In the genomic region with DNA sequence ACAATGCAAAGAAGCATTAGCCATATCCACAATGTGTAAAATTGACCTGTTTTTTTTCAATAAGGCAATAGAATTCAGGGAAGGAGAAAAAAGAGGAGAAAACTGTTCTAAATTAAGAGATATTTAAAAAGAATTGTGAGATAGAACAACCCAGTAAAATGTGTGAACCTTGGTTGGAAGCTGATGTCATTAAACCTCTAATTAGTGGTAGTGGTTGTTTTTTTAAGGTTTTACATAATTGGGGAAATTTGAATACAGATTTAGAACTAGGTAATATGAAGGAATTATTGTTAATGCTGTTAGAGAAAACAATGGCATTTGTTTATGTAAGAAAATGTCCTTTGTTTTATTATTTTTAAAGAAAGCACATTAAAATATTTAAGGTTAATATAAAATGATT, we compare ENCODE assay signal across 18 cellular contexts. TPM values are rescaled to one million over a fixed set of nuclear protein-coding genes. Genes with fewer than 3 reads are reported as not detected.
DNase-seq lines count a peak whose midpoint lies in the region; ATAC-seq and TF ChIP-seq lines count a peak whose summit lies in the region.
"Had no signal": no experiment of that assay in that cellular context is flagged by ENCODE, and none has a peak within 500 bp of the region (broad histone marks: within the 10 kb centered on the region; RNA-seq: fewer than 3 reads in every experiment).

No MANE protein-coding gene starts in this region.

- TF ChIP-seq CTCF in tibial artery (IDR thresholded peaks at IDR 0.05) = no peak
- TF ChIP-seq CTCF in mucosa of descending colon (IDR thresholded peaks at IDR 0.05) = no peak

- intact Hi-C loops in tibial artery (cut with DNase I; ENCODE audit: low total_unique reads) (no loop called here), mucosa of descending colon (cut with DNase I, micrococcal nuclease) (no loop called here)

- ATAC-seq in activated naive CD8-positive, alpha-beta T cell treated with anti-CD3 and anti-CD28 coated beads, Interleukin-2, amount 50 U/mL, for 24 hours = no peak
- no peak for ATAC-seq in activated T-helper 17 cell treated with anti-CD3 and anti-CD28 coated beads, Interleukin-2, amount 50 U/mL, for 72 hours (replicated peaks)
- ATAC-seq in mucosa of descending colon (no peak), HG03439 (IDR thresholded peaks at IDR 0.05; ENCODE audit: unreplicated experiment) (no peak)
- ATAC-seq: HCT116 had no signal

- no peaks in the 10 kb centered on the region for H3K9me3 Mint-ChIP-seq in activated naive CD8-positive, alpha-beta T cell (ENCODE audit: low read depth)
- H3K9me3 Mint-ChIP-seq in activated naive CD8-positive, alpha-beta T cell treated with anti-CD3 and anti-CD28 coated beads, Interleukin-2, amount 50 U/mL, for 24 hours = no peaks in the 10 kb centered on the region
- H3K9me3 Mint-ChIP-seq in CD8-positive, alpha-beta memory T cell = no peaks in the 10 kb centered on the region
- no peaks in the 10 kb centered on the region for H3K9me3 Mint-ChIP-seq in activated T-helper 17 cell treated with anti-CD3 and anti-CD28 coated beads, Interleukin-2, amount 50 U/mL, for 72 hours
- peaks cover 0 to 2% (median 0%) of the 10 kb centered on the region in 6 donors for H3K9me3 Mint-ChIP-seq in immature natural killer cell
- H3K9me3 Mint-ChIP-seq: CD14-positive monocyte; CD8-positive, alpha-beta T cell; HFFc6 had no signal

- H3K27me3 Mint-ChIP-seq in activated naive CD8-positive, alpha-beta T cell = no peaks in the 10 kb centered on the region
- H3K27me3 Mint-ChIP-seq in activated naive CD8-positive, alpha-beta T cell treated with anti-CD3 and anti-CD28 coated beads, Interleukin-2, amount 50 U/mL, for 24 hours = no peaks in the 10 kb centered on the region
- peaks cover 0 to 4% of the 10 kb centered on the region in 2 donors for H3K27me3 Mint-ChIP-seq in CD8-positive, alpha-beta memory T cell
- H3K27me3 Mint-ChIP-seq in activated T-helper 17 cell treated with anti-CD3 and anti-CD28 coated beads, Interleukin-2, amount 50 U/mL, for 72 hours = no peaks in the 10 kb centered on the region
- peaks cover 0 to 2% (median 0%) of the 10 kb centered on the region in 3 donors for H3K27me3 Mint-ChIP-seq in immature natural killer cell (ENCODE audit: low read depth in 3 of 3)

- no peak overlapping the region for H3K27ac ChIP-seq in CD8-positive, alpha-beta memory T cell (ENCODE audit: low read depth, low read length)
- no peak overlapping the region for H3K27ac ChIP-seq in tibial artery
- H3K27ac ChIP-seq: BLaER1 had no signal

- H3K27me3 ChIP-seq in CD8-positive, alpha-beta memory T cell (ENCODE audit: insufficient read depth, low read length, poor library complexity, severe bottlenecking) = no peaks in the 10 kb centered on the region
- no peaks in the 10 kb centered on the region for H3K27me3 ChIP-seq in tibial artery
- H3K27me3 ChIP-seq: BLaER1 had no signal

- peaks cover 22% of the 10 kb centered on the region for H3K4me1 Mint-ChIP-seq in activated naive CD8-positive, alpha-beta T cell (ENCODE audit: low read depth)
- peaks cover 13% of the 10 kb centered on the region for H3K4me1 Mint-ChIP-seq in activated naive CD8-positive, alpha-beta T cell treated with anti-CD3 and anti-CD28 coated beads, Interleukin-2, amount 50 U/mL, for 24 hours
- peaks cover 17 to 28% (median 27%) of the 10 kb centered on the region in 3 donors for H3K4me1 Mint-ChIP-seq in CD8-positive, alpha-beta memory T cell
- H3K4me1 Mint-ChIP-seq in activated T-helper 17 cell treated with anti-CD3 and anti-CD28 coated beads, Interleukin-2, amount 50 U/mL, for 72 hours = peaks cover 5% of the 10 kb centered on the region
- peaks cover 8 to 25% of the 10 kb centered on the region in 2 donors for H3K4me1 Mint-ChIP-seq in immature natural killer cell

- no peak overlapping the region for H3K4me3 ChIP-seq in CD8-positive, alpha-beta memory T cell (ENCODE audit: low read length)
- no peak overlapping the region for H3K4me3 ChIP-seq in tibial artery
- no peak overlapping the region for H3K4me3 ChIP-seq in mucosa of descending colon
- H3K4me3 ChIP-seq: BLaER1 had no signal

- CTCF ChIA-PET in CD8-positive, alpha-beta memory T cell (lab: Charles Lee) = no interaction called here

- H3K4me3 Mint-ChIP-seq in activated naive CD8-positive, alpha-beta T cell = peak overlapping the region; percentile 18
- H3K4me3 Mint-ChIP-seq in activated naive CD8-positive, alpha-beta T cell treated with anti-CD3 and anti-CD28 coated beads, Interleukin-2, amount 50 U/mL, for 24 hours = no peak overlapping the region
- peak overlapping the region in 4 of 7 donors; percentile 15 to 42 (median 39) for H3K4me3 Mint-ChIP-seq in CD8-positive, alpha-beta memory T cell
- no peak overlapping the region for H3K4me3 Mint-ChIP-seq in activated T-helper 17 cell treated with anti-CD3 and anti-CD28 coated beads, Interleukin-2, amount 50 U/mL, for 72 hours
- H3K4me3 Mint-ChIP-seq in immature natural killer cell = peak overlapping the region in 4 of 5 donors; percentile 1 to 48 (median 24)
- H3K4me3 Mint-ChIP-seq: CD14-positive monocyte; CD8-positive, alpha-beta T cell; HFFc6 had no signal

- H3K4me1 ChIP-seq in CD8-positive, alpha-beta memory T cell (ENCODE audit: insufficient read depth, low read length) = peaks cover 14% of the 10 kb centered on the region
- no peaks in the 10 kb centered on the region for H3K4me1 ChIP-seq in tibial artery
- no peaks in the 10 kb centered on the region for H3K4me1 ChIP-seq in mucosa of descending colon (ENCODE audit: low read depth)
- H3K4me1 ChIP-seq: BLaER1 had no signal

- no peak for DNase-seq in activated naive CD8-positive, alpha-beta T cell treated with anti-CD3 and anti-CD28 coated beads, Interleukin-2, amount 50 U/mL, for 24 hours
- no peak for DNase-seq in CD8-positive, alpha-beta memory T cell
- DNase-seq in immature natural killer cell (no peak), tibial artery (no peak), mucosa of descending colon (no peak)
- DNase-seq: 8988T; CD8-positive, alpha-beta T cell; COR-L47; GDM1; GOT3; H7; HFFc6 had no signal

- no peaks in the 10 kb centered on the region for H3K36me3 ChIP-seq in CD8-positive, alpha-beta memory T cell (ENCODE audit: insufficient read depth, low read length)
- H3K36me3 ChIP-seq in tibial artery = no peaks in the 10 kb centered on the region
- no peaks in the 10 kb centered on the region for H3K36me3 ChIP-seq in mucosa of descending colon (ENCODE audit: low read depth)
- H3K36me3 ChIP-seq: BLaER1 had no signal

- POLR2A ChIA-PET in CD8-positive, alpha-beta memory T cell (lab: Charles Lee) = interaction anchor here (1.0 to 1.1 kb wide), 3 partner anchors 13 to 16 kb away, joined by 3 to 8 read pairs (median 5); a partner anchor contains a TSS

- H3K27ac Mint-ChIP-seq in activated naive CD8-positive, alpha-beta T cell = no peak overlapping the region
- H3K27ac Mint-ChIP-seq in activated naive CD8-positive, alpha-beta T cell treated with anti-CD3 and anti-CD28 coated beads, Interleukin-2, amount 50 U/mL, for 24 hours = no peak overlapping the region
- peak overlapping the region in 3 of 8 donors; percentile 18 to 43 (median 30) for H3K27ac Mint-ChIP-seq in CD8-positive, alpha-beta memory T cell
- peak overlapping the region; percentile 32 for H3K27ac Mint-ChIP-seq in activated T-helper 17 cell treated with anti-CD3 and anti-CD28 coated beads, Interleukin-2, amount 50 U/mL, for 72 hours
- no peak overlapping the region for H3K27ac Mint-ChIP-seq in immature natural killer cell
- H3K27ac Mint-ChIP-seq: CD14-positive monocyte; CD8-positive, alpha-beta T cell had no signal

- H3K9me3 ChIP-seq in CD8-positive, alpha-beta memory T cell (ENCODE audit: low read length) = no peaks in the 10 kb centered on the region
- H3K9me3 ChIP-seq in tibial artery (no peaks in the 10 kb centered on the region), mucosa of descending colon (no peaks in the 10 kb centered on the region)
- H3K9me3 ChIP-seq: BLaER1 had no signal

- peaks cover 2% of the 10 kb centered on the region for H3K36me3 Mint-ChIP-seq in activated naive CD8-positive, alpha-beta T cell
- H3K36me3 Mint-ChIP-seq in activated naive CD8-positive, alpha-beta T cell treated with anti-CD3 and anti-CD28 coated beads, Interleukin-2, amount 50 U/mL, for 24 hours (ENCODE audit: low read depth) = no peaks in the 10 kb centered on the region
- H3K36me3 Mint-ChIP-seq in CD8-positive, alpha-beta memory T cell = no peaks in the 10 kb centered on the region
- no peaks in the 10 kb centered on the region for H3K36me3 Mint-ChIP-seq in activated T-helper 17 cell treated with anti-CD3 and anti-CD28 coated beads, Interleukin-2, amount 50 U/mL, for 72 hours (ENCODE audit: low read depth)
- peaks cover 0 to 3% (median 0%) of the 10 kb centered on the region in 3 donors for H3K36me3 Mint-ChIP-seq in immature natural killer cell
- H3K36me3 Mint-ChIP-seq: CD14-positive monocyte; CD8-positive, alpha-beta T cell had no signal

RNA-seq across cellular contexts. Expression of a gene that starts 15.1 kb away (rescaled TPM):
- 100 to 1,000 TPM; 494 to 515 TPM for total RNA-seq in CD8-positive, alpha-beta memory T cell
- 372 TPM for polyA plus RNA-seq in CD8-positive, alpha-beta memory T cell
- total RNA-seq in activated T-helper 17 cell treated with anti-CD3 and anti-CD28 coated beads, Interleukin-2, amount 50 U/mL, for 72 hours = 100 to 1,000 TPM; 519 to 844 TPM
- polyA plus RNA-seq in immature natural killer cell = 100 to 1,000 TPM; 375 to 574 (median 414) TPM
- total RNA-seq in mucosa of descending colon = 100 to 1,000 TPM; 106 to 219 (median 216) TPM

RNA-seq across cellular contexts. Expression of a gene that starts 18.8 kb away (rescaled TPM):
- 10 to 100 TPM; 43.8 to 46.5 TPM for total RNA-seq in CD8-positive, alpha-beta memory T cell
- 63.3 TPM for polyA plus RNA-seq in CD8-positive, alpha-beta memory T cell
- total RNA-seq in activated T-helper 17 cell treated with anti-CD3 and anti-CD28 coated beads, Interleukin-2, amount 50 U/mL, for 72 hours = 10 to 100 TPM; 43.4 to 45.1 TPM
- polyA plus RNA-seq in immature natural killer cell = 10 to 100 TPM; 48.4 to 83.0 (median 53.4) TPM
- 10 to 100 TPM; 49.4 to 55.3 (median 54.2) TPM for total RNA-seq in mucosa of descending colon

Comparison
In these comparisons a context has a peak if more than half of its experiments do, and no peak if none do; other contexts are left out.
1. H3K4me3 Mint-ChIP-seq: peak in activated naive CD8-positive, alpha-beta T cell (single experiment), CD8-positive, alpha-beta memory T cell (4 of 7) and immature natural killer cell (4 of 5); none in activated naive CD8-positive, alpha-beta T cell treated with anti-CD3 and anti-CD28 coated beads, Interleukin-2, amount 50 U/mL, for 24 hours (single experiment) and activated T-helper 17 cell treated with anti-CD3 and anti-CD28 coated beads, Interleukin-2, amount 50 U/mL, for 72 hours (single experiment).